ENCODE assay signal across 10 cellular contexts in the genomic region with DNA sequence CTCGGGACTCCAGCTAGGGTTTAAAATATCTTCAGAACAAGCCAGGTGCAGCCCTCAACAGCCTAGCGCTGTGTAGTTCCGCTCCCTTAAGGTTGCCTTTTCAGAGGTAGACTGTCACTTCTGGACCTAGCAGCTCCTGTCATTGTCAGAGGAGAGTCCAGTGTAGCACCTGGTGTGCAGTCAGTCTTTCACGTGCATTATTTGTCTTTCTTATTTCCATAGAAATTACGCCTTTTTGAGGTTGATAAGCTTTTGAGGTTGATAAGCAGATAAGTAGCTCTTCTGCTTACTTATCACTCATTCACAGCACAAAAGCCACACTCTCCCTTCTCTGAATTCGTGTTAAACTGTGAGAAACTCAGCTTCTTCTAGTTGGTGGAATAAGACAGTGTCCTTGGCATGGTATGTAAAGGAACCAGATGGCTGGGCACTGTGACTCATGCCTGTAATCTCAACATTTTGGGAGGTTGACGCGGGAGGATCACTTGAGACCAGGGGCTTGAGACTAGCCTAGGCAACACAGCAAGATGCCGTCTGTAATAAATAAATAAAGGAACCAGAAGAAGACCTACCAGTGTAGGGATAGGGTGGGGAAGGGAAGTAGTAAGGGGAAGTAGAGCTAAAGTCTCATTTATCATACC. TPM values are rescaled to one million over a fixed set of nuclear protein-coding genes. Genes with fewer than 3 reads are reported as not detected.
DNase-seq lines count a peak whose midpoint lies in the region; ATAC-seq and TF ChIP-seq lines count a peak whose summit lies in the region.
"Had no signal": no experiment of that assay in that cellular context is flagged by ENCODE, and none has a peak within 500 bp of the region (broad histone marks: within the 10 kb centered on the region; RNA-seq: fewer than 3 reads in every experiment).

No MANE protein-coding gene starts in this region.

- no peaks in the 10 kb centered on the region for H3K9me3 Mint-ChIP-seq in Caco-2 (ENCODE audit: unreplicated experiment)

- no peaks in the 10 kb centered on the region for H3K27me3 Mint-ChIP-seq in Caco-2 (ENCODE audit: insufficient read depth, unreplicated experiment)

- no peaks in the 10 kb centered on the region for H3K9me2 ChIP-seq in GM23248 (ENCODE audit: insufficient read depth)

- CTCF ChIA-PET in Caco-2 (lab: Charles Lee), result interaction anchor here (0.6 kb wide), 1 partner anchor 118 kb away, joined by 3 read pairs; no protein-coding TSS in a partner anchor

- H3K27ac ChIP-seq in GM23248, result no peak overlapping the region
- H3K27ac ChIP-seq in SJSA1, result 0 out of 2 replicates have a peak overlapping the region, but pooled peaks have one; percentile 2

- peaks cover 7% of the 10 kb centered on the region; the same call in 1 of the 2 replicates for H4K20me1 ChIP-seq in GM23248 (ENCODE audit: insufficient read depth)

- peaks cover 11% of the 10 kb centered on the region for H3K36me3 Mint-ChIP-seq in Caco-2 (ENCODE audit: insufficient read depth, unreplicated experiment)

- intact Hi-C loops in Caco-2 (cut with micrococcal nuclease; ENCODE audit: unreplicated experiment), result no loop called here

- no peak overlapping the region for H3K4me2 ChIP-seq in GM23248 (ENCODE audit: unreplicated experiment)

- no peak for ATAC-seq in omental fat pad (ENCODE audit: low FRiP score)

- no peaks in the 10 kb centered on the region for H3F3A ChIP-seq in GM23248 (ENCODE audit: insufficient read depth)

- H3K79me2 ChIP-seq in GM23248 (ENCODE audit: insufficient read depth), result peaks cover 99% of the 10 kb centered on the region

- TF ChIP-seq CTCF in AG10803 (conservative IDR thresholded peaks at IDR 0.05; ENCODE audit: low read length), result no peak
- TF ChIP-seq CTCF in omental fat pad (IDR thresholded peaks at IDR 0.05), result no peak
- no peak for TF ChIP-seq CTCF in Caco-2 (IDR thresholded peaks at IDR 0.05; ENCODE audit: insufficient read depth in 1 of 2, low read depth in 1 of 2, low read length in 1 of 2, severe bottlenecking in 1 of 2, unreplicated experiment in 1 of 2)

- H3K4me1 ChIP-seq in GM23248 (ENCODE audit: insufficient read depth), result no peaks in the 10 kb centered on the region
- peaks cover 22% of the 10 kb centered on the region for H3K4me1 ChIP-seq in SJSA1 (replicated peaks)
- no peaks in the 10 kb centered on the region for H3K4me1 ChIP-seq in Caco-2

- H3K9ac ChIP-seq in GM23248, result no peak overlapping the region

- DNase-seq in AG10803 (ENCODE audit: low read depth) (peak; percentile 54), GM23248 (peak; percentile 56), SJSA1 (ENCODE audit: low read depth in 1 of 2, low spot score in 2 of 2) (peak; percentile 45 to 51), fibroblast of gingiva (ENCODE audit: low read depth) (peak; percentile 64), COR-L47 (lab: John Stamatoyannopoulos, UW) (no peak), omental fat pad (ENCODE audit: low spot score) (no peak), Caco-2 (no peak)
- DNase-seq in stimulated activated CD4-positive, alpha-beta T cell treated with anti-CD3 and anti-CD28 coated beads, Interleukin-2, amount 100 ng/mL, for 24 hours, result no peak
- DNase-seq: effector CD4-positive, alpha-beta T cell had no signal

- POLR2A ChIA-PET in Caco-2 (lab: Charles Lee), result no interaction called here

- H3K27me3 ChIP-seq in GM23248 (replicated peaks; ENCODE audit: insufficient read depth) (no peaks in the 10 kb centered on the region), SJSA1 (replicated peaks) (no peaks in the 10 kb centered on the region), Caco-2 (replicated peaks; ENCODE audit: control insufficient read depth, insufficient read depth, low read length) (no peaks in the 10 kb centered on the region)

- H2AFZ ChIP-seq in GM23248, result no peak overlapping the region

- WGBS in GM23248 (ENCODE audit: low coverage in 1 of 2, low lambda C conversion rate in 2 of 2, missing lambda C conversion rate in 2 of 2), 2 experiments, result 66 to 68% methylated on average over 9 of the region's 9 CpGs

- H3K4me1 Mint-ChIP-seq in Caco-2 (ENCODE audit: low read depth, unreplicated experiment), result no peaks in the 10 kb centered on the region

- H3K36me3 ChIP-seq in GM23248 (ENCODE audit: low read depth) (no peaks in the 10 kb centered on the region), SJSA1 (peaks cover 8% of the 10 kb centered on the region), Caco-2 (ENCODE audit: control insufficient read depth, insufficient read depth, low read length) (no peaks in the 10 kb centered on the region)

- no peak overlapping the region for H3K27ac Mint-ChIP-seq in Caco-2 (ENCODE audit: unreplicated experiment)

- H3K9me3 ChIP-seq in GM23248 (ENCODE audit: low read depth) (no peaks in the 10 kb centered on the region), SJSA1 (replicated peaks) (no peaks in the 10 kb centered on the region), Caco-2 (no peaks in the 10 kb centered on the region)

- H3K4me3 Mint-ChIP-seq in Caco-2 (ENCODE audit: unreplicated experiment), result no peak overlapping the region

- no peak overlapping the region for H3K4me3 ChIP-seq in AG10803 (ENCODE audit: low read length)
- no peak overlapping the region for H3K4me3 ChIP-seq in GM23248
- H3K4me3 ChIP-seq in SJSA1, result no peak overlapping the region
- H3K4me3 ChIP-seq in Caco-2 (ENCODE audit: low read depth, low read length), result no peak overlapping the region

- BruUV-seq in Caco-2 (replicated peaks; lab: Mats Ljungman, UMichigan), result no TSS peak

- in situ Hi-C loops in GM23248 (cut with MboI), result no loop called here

RNA-seq across cellular contexts. Expression of a gene that starts 10.2 kb away (rescaled TPM):
- total RNA-seq in GM23248 (2014; rRNA removed; shearing (Covaris generic)), result 16.3 and 16.6 TPM in 2 replicates
- 6.9 and 8.7 TPM in 2 replicates for polyA plus RNA-seq in GM23248 (2016; fragmentation: Nextera tagmentation; extraction: Ambion mirVana)
- 6.5 and 11.2 TPM in 2 replicates for total RNA-seq in SJSA1 (2014; rRNA removed; shearing (Covaris generic))
- total RNA-seq in omental fat pad, result 10 to 100 TPM; 14.7 to 59.9 (median 26.4) TPM
- 17.5 and 20.1 TPM in 2 replicates for total RNA-seq in Caco-2 (2022)

RNA-seq across cellular contexts. Expression of a gene that starts 54.0 kb away (rescaled TPM):
- not detected in 2 replicates for total RNA-seq in GM23248 (2014; rRNA removed; shearing (Covaris generic))
- not detected in 2 replicates for polyA plus RNA-seq in GM23248 (2016; fragmentation: Nextera tagmentation; extraction: Ambion mirVana)
- total RNA-seq in SJSA1 (2014; rRNA removed; shearing (Covaris generic)), result not detected in 2 replicates
- total RNA-seq in omental fat pad (not detected), Caco-2 (2022) (not detected in 2 replicates)
- total RNA-seq: SK-MEL-5 had no signal

Comparison
In these comparisons a context has a peak if more than half of its experiments do, and no peak if none do; other contexts are left out.
1. DNase-seq: peak in AG10803 (single experiment), GM23248 (single experiment), SJSA1 (2 of 2) and fibroblast of gingiva (single experiment); none in COR-L47 (single experiment), omental fat pad (single experiment), stimulated activated CD4-positive, alpha-beta T cell treated with anti-CD3 and anti-CD28 coated beads, Interleukin-2, amount 100 ng/mL, for 24 hours (0 of 2) and Caco-2 (0 of 2).